10 cellular contexts compared by ENCODE assay signal in genomic region chr3:23959147-23959900, GRCh38. TPM values are rescaled to one million over a fixed set of nuclear protein-coding genes. Genes with fewer than 3 reads are reported as not detected.
DNase-seq lines count a peak whose midpoint lies in the region; ATAC-seq, FAIRE-seq and TF ChIP-seq lines count a peak whose summit lies in the region.
"Had no signal": no experiment of that assay in that cellular context is flagged by ENCODE, and none has a peak within 500 bp of the region (broad histone marks: within the 10 kb centered on the region; RNA-seq: fewer than 3 reads in every experiment).

No MANE protein-coding gene starts in this region.

- no peak overlapping the region for H3K9ac ChIP-seq in colonic mucosa (ENCODE audit: low read depth in 2 of 2, low read length in 2 of 2)

- DNase-seq in GM03348 (ENCODE audit: low spot score): peak; percentile 63
- DNase-seq in M059J (ENCODE audit: low read depth): peak; percentile 88
- no peak for DNase-seq in colonic mucosa
- DNase-seq in pancreas: no peak
- no peak for DNase-seq in NCI-H1694 (lab: John Stamatoyannopoulos, UW)
- DNase-seq: left cardiac atrium, NCI-H1930 had no signal

- no peak for TF ChIP-seq CTCF in colonic mucosa (IDR thresholded peaks at IDR 0.05)
- TF ChIP-seq CTCF in pancreas (IDR thresholded peaks at IDR 0.05): no peak

- H3K4me1 ChIP-seq in colonic mucosa: peaks cover 8% of the 10 kb centered on the region
- peaks cover 6 to 13% (median 8%) of the 10 kb centered on the region in 3 donors for H3K4me1 ChIP-seq in pancreas

- H3K27me3 ChIP-seq in colonic mucosa (no peaks in the 10 kb centered on the region), pancreas (no peaks in the 10 kb centered on the region)

- H3K4me3 ChIP-seq in colonic mucosa (no peak overlapping the region), pancreas (no peak overlapping the region)

- H3K36me3 ChIP-seq in colonic mucosa (no peaks in the 10 kb centered on the region), pancreas (peaks cover 0 to 45% (median 0%) of the 10 kb centered on the region in 3 donors)

- 66 to 82% methylated on average over 6 of the region's 6 CpGs for WGBS in pancreas, 2 donors

- intact Hi-C loops in colonic mucosa (cut with DNase I): no loop called here
- intact Hi-C loops in pancreas (cut with DNase I): no loop called here

- peak overlapping the region; percentile 23 for H3K27ac ChIP-seq in colonic mucosa
- peak overlapping the region in 1 of 4 donors; percentile 23 for H3K27ac ChIP-seq in pancreas

- H3K9me3 ChIP-seq in colonic mucosa (no peaks in the 10 kb centered on the region), pancreas (no peaks in the 10 kb centered on the region)

- FAIRE-seq in pancreas (lab: Jason Lieb, UNC): no peak

- ATAC-seq in pancreas: peak; percentile 47 to 81 (median 72)
- no peak for ATAC-seq in HG03565 (IDR thresholded peaks at IDR 0.05; ENCODE audit: unreplicated experiment)
- ATAC-seq in GM19328 (IDR thresholded peaks at IDR 0.05; ENCODE audit: unreplicated experiment): no peak
- ATAC-seq in GM19023 (IDR thresholded peaks at IDR 0.05; ENCODE audit: unreplicated experiment): no peak

RNA-seq across cellular contexts. Expression of gene NR1D2, which starts 14.2 kb away (rescaled TPM):
- 15.8 and 23.0 TPM in 2 replicates for total RNA-seq in M059J (2014; rRNA removed; shearing (Covaris generic))
- total RNA-seq in colonic mucosa: 10 to 100 TPM in 1 of 2 donors, 1 to 10 TPM in 1; 9.8 to 41.9 TPM
- 10 to 100 TPM; 12.9 to 26.2 (median 16.2) TPM for total RNA-seq in pancreas
- polyA plus RNA-seq in pancreas: 10 to 100 TPM in 1 of 2 donors, 1 to 10 TPM in 1; 4.9 to 12.0 TPM

RNA-seq across cellular contexts. Expression of gene RPL15, which starts 42.4 kb away (rescaled TPM):
- total RNA-seq in M059J (2014; rRNA removed; shearing (Covaris generic)): 1,600 and 2,297 TPM in 2 replicates
- 1,000 to 10,000 TPM; 1,434 to 1,547 TPM for total RNA-seq in colonic mucosa
- 1,000 to 10,000 TPM in 4 of 6 donors, 100 to 1,000 TPM in 2; 676 to 1,455 (median 1,267) TPM for total RNA-seq in pancreas
- 1,000 to 10,000 TPM; 1,720 to 1,897 TPM for polyA plus RNA-seq in pancreas

RNA-seq across cellular contexts. Expression of gene NKIRAS1, which starts 42.5 kb away (rescaled TPM):
- 8.8 and 11.9 TPM in 2 replicates for total RNA-seq in M059J (2014; rRNA removed; shearing (Covaris generic))
- 1 to 10 TPM; 2.6 to 5.4 TPM for total RNA-seq in colonic mucosa
- 1 to 10 TPM; 3.0 to 4.9 (median 3.8) TPM for total RNA-seq in pancreas
- 1 to 10 TPM; 2.7 to 5.9 TPM for polyA plus RNA-seq in pancreas

Comparison
In these comparisons a context has a peak if more than half of its experiments do, and no peak if none do; other contexts are left out.
1. DNase-seq: peak in GM03348 (single experiment) and M059J (single experiment); none in colonic mucosa (single experiment), pancreas (0 of 6) and NCI-H1694 (single experiment).
2. ATAC-seq: peak in pancreas (4 of 4); none in HG03565 (single experiment), GM19328 (single experiment) and GM19023 (single experiment).